25 cellular contexts compared by ENCODE assay signal in the genomic region with DNA sequence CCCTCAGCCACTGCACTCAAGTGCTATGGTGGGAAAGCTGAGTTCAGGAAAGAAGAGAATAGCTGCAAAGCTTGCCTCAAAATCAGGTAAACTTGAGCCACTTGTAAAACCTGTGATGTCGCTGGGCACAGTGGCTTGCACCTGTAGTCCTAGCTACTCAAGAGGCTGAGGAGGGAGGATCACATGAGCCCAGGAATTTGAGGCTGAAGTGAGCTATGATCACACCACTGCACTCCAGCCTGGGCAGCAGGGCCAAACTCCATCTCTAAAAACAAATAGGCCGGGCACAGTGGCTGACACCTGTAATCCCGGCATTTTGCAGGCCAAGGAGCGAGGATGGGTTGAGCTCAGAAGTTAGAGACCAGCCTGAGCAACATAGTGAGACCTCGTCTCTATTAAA.
"Had no signal": no experiment of that assay in that cellular context is flagged by ENCODE, and none has a peak within 500 bp of the region (broad histone marks: within the 10 kb centered on the region; RNA-seq: fewer than 3 reads in every experiment).

No MANE protein-coding gene starts in this region.

- H3K4me2 ChIP-seq: neural progenitor cell, smooth muscle cell had no signal

- H3K4me1 ChIP-seq: gastrocnemius medialis, neural progenitor cell, parathyroid adenoma, suprapubic skin, transverse colon, upper lobe of right lung, uterus had no signal

- H3K36me3 ChIP-seq: gastrocnemius medialis, neural progenitor cell, suprapubic skin, transverse colon, upper lobe of right lung, uterus had no signal

- DNase-seq: dorsolateral prefrontal cortex; effector CD4-positive, alpha-beta T cell; gastrocnemius medialis; head of caudate nucleus; kidney; mesendoderm; midbrain; naive thymus-derived CD4-positive, alpha-beta T cell; stimulated activated CD4-positive, alpha-beta T cell treated with anti-CD3 and anti-CD28 coated beads, Interleukin-12 subunit alpha, Interleukin-12 subunit beta, amount 100 ng/mL, for 4 hours; stimulated activated CD4-positive, alpha-beta T cell treated with anti-CD3 and anti-CD28 coated beads, Interleukin-1b, Interleukin-23, amount 100 ng/mL, for 48 hours; stimulated activated CD4-positive, alpha-beta T cell treated with anti-CD3 and anti-CD28 coated beads, Interleukin-4, amount 100 ng/mL, for 1 hour; stimulated activated CD8-positive, alpha-beta memory T cell treated with anti-CD3 and anti-CD28 coated beads, Interleukin-4, amount 100 ng/mL, for 48 hours; stimulated activated naive CD4-positive, alpha-beta T cell; stimulated activated naive CD8-positive, alpha-beta T cell treated with anti-CD3 and anti-CD28 coated beads, Interleukin-15, amount 100 ng/mL, for 72 hours; transverse colon; upper lobe of right lung; uterus had no signal

- H3K9ac ChIP-seq: neural progenitor cell, parathyroid adenoma had no signal

- FAIRE-seq: kidney had no signal

- H3K27ac ChIP-seq: dorsolateral prefrontal cortex, gastrocnemius medialis, neural progenitor cell, parathyroid adenoma, suprapubic skin, transverse colon, upper lobe of right lung, uterus had no signal

- ATAC-seq: esophagus mucosa; gastrocnemius medialis; left lobe of liver; naive thymus-derived CD4-positive, alpha-beta T cell; sciatic nerve; stimulated activated naive CD8-positive, alpha-beta T cell treated with anti-CD3 and anti-CD28 coated beads, Interleukin-15, amount 100 ng/mL, for 72 hours had no signal

- H3K4me3 ChIP-seq: dorsolateral prefrontal cortex, gastrocnemius medialis, lung, neural progenitor cell, smooth muscle cell, suprapubic skin, transverse colon, upper lobe of right lung, uterus had no signal

- H2AFZ ChIP-seq: neural progenitor cell, parathyroid adenoma had no signal

- H3K79me2 ChIP-seq: parathyroid adenoma had no signal

- H3K9me3 ChIP-seq: gastrocnemius medialis, suprapubic skin, transverse colon, upper lobe of right lung, uterus had no signal

- H3K27me3 ChIP-seq: dorsolateral prefrontal cortex, gastrocnemius medialis, neural progenitor cell, suprapubic skin, transverse colon, upper lobe of right lung, uterus had no signal
